In genomic region chr7:103445228-103446020, GRCh38 we compare ENCODE assay signal across 1 cellular context.
TF ChIP-seq lines count a peak whose summit lies in the region.

No MANE protein-coding gene starts in this region.

TF ChIP-seq in GM23338, 12 proteins besides CTCF, POLR2A, EP300 and RAD21 (continued from another document):
- TF ChIP-seq REST (IDR thresholded peaks at IDR 0.05; ENCODE audit: unreplicated experiment) (no peak), ZNF462 (CRISPR knock-in tag; IDR thresholded peaks at IDR 0.05) (no peak), ZNF114 (CRISPR knock-in tag; IDR thresholded peaks at IDR 0.05) (no peak), STAT1 (IDR thresholded peaks at IDR 0.05; ENCODE audit: unreplicated experiment) (no peak), EZH2phosphoT487 (IDR thresholded peaks at IDR 0.05; ENCODE audit: unreplicated experiment) (no peak)
